ENCODE assay signal across 18 cellular contexts in genomic region chr5:137575847-137576246, GRCh38.
DNase-seq lines count a peak whose midpoint lies in the region; ATAC-seq, FAIRE-seq and TF ChIP-seq lines count a peak whose summit lies in the region.
"Had no signal": no experiment of that assay in that cellular context is flagged by ENCODE, and none has a peak within 500 bp of the region (broad histone marks: within the 10 kb centered on the region; RNA-seq: fewer than 3 reads in every experiment).

No MANE protein-coding gene starts in this region.

- H3K4me3 ChIP-seq in NB4 (ENCODE audit: low read depth, low read length) (no peak overlapping the region), astrocyte (ENCODE audit: insufficient read depth, low read depth, low read length) (no peak overlapping the region), skeletal muscle satellite cell (ENCODE audit: low read length) (no peak overlapping the region), left ventricle myocardium inferior (no peak overlapping the region)
- H3K4me3 ChIP-seq: A549, smooth muscle cell had no signal

- H3K27me3 Mint-ChIP-seq in astrocyte (ENCODE audit: low read depth, unreplicated experiment), result peaks cover 15% of the 10 kb centered on the region

- no peaks in the 10 kb centered on the region for H4K20me1 ChIP-seq in astrocyte (ENCODE audit: insufficient read depth, low read length)

- H3K36me3 ChIP-seq in astrocyte (ENCODE audit: insufficient read depth, low read length) (no peaks in the 10 kb centered on the region), skeletal muscle satellite cell (ENCODE audit: insufficient read depth, low read length) (no peaks in the 10 kb centered on the region), left ventricle myocardium inferior (no peaks in the 10 kb centered on the region)

- no peak overlapping the region for H3K4me2 ChIP-seq in astrocyte (ENCODE audit: low read length)
- peak overlapping the region; percentile 17 for H3K4me2 ChIP-seq in skeletal muscle satellite cell (ENCODE audit: low read length)
- H3K4me2 ChIP-seq: A549, smooth muscle cell had no signal

- intact Hi-C loops in left ventricle myocardium inferior (cut with micrococcal nuclease), result no loop called here

- H3K9ac ChIP-seq in astrocyte (ENCODE audit: low read length) (no peak overlapping the region), skeletal muscle satellite cell (ENCODE audit: low read depth, low read length) (no peak overlapping the region)

- H3K4me1 ChIP-seq in astrocyte (ENCODE audit: insufficient read depth, low read length) (peaks cover 13% of the 10 kb centered on the region), skeletal muscle satellite cell (ENCODE audit: control insufficient read depth, insufficient read depth, low read length) (peaks cover 36% of the 10 kb centered on the region), left ventricle myocardium inferior (no peaks in the 10 kb centered on the region)
- H3K4me1 ChIP-seq: A549 had no signal

- TF ChIP-seq CTCF in NB4 (IDR thresholded peaks at IDR 0.05; ENCODE audit: low read depth, low read length), result no peak
- TF ChIP-seq CTCF in astrocyte (IDR thresholded peaks at IDR 0.05; ENCODE audit: insufficient read depth, low read depth, low read length), result no peak
- TF ChIP-seq CTCF in left ventricle myocardium inferior (IDR thresholded peaks at IDR 0.05; ENCODE audit: borderline replicate concordance), result no peak

- no peak overlapping the region for H2AFZ ChIP-seq in astrocyte (ENCODE audit: low read depth, low read length)

- H3K9me3 Mint-ChIP-seq in astrocyte (ENCODE audit: unreplicated experiment), result no peaks in the 10 kb centered on the region
- H3K9me3 Mint-ChIP-seq: WTC11 had no signal

- no peaks in the 10 kb centered on the region for H3K79me2 ChIP-seq in astrocyte (ENCODE audit: insufficient read depth, low read length)

- peaks cover 6% of the 10 kb centered on the region for H3K4me1 Mint-ChIP-seq in astrocyte (ENCODE audit: low read depth, unreplicated experiment)
- H3K4me1 Mint-ChIP-seq: WTC11 had no signal

- FAIRE-seq in astrocyte (lab: Jason Lieb, UNC) (peak; percentile 29), GM12891 (lab: Jason Lieb, UNC) (no peak)
- FAIRE-seq: A549, islet of Langerhans had no signal

- ATAC-seq in GM21423 (IDR thresholded peaks at IDR 0.05; ENCODE audit: unreplicated experiment), result no peak
- ATAC-seq: A549, HCT116, WTC11 had no signal

- H3K27me3 ChIP-seq in astrocyte (ENCODE audit: insufficient read depth, low read length) (peaks cover under 1% of the 10 kb centered on the region), skeletal muscle satellite cell (ENCODE audit: control insufficient read depth, insufficient read depth, low read length) (no peaks in the 10 kb centered on the region), left ventricle myocardium inferior (ENCODE audit: low read depth) (peaks cover 19% of the 10 kb centered on the region)

- H3K36me3 Mint-ChIP-seq in astrocyte (ENCODE audit: low read depth, unreplicated experiment), result no peaks in the 10 kb centered on the region
- H3K36me3 Mint-ChIP-seq: WTC11 had no signal

- no peak overlapping the region for H3K27ac Mint-ChIP-seq in astrocyte (ENCODE audit: unreplicated experiment)
- H3K27ac Mint-ChIP-seq: WTC11 had no signal

- H3K4me3 Mint-ChIP-seq in astrocyte (ENCODE audit: unreplicated experiment), result no peak overlapping the region
- H3K4me3 Mint-ChIP-seq: WTC11 had no signal

- no peak overlapping the region for H3K27ac ChIP-seq in astrocyte (ENCODE audit: low read depth, low read length)
- H3K27ac ChIP-seq in left ventricle myocardium inferior (replicated peaks), result no peak overlapping the region
- H3K27ac ChIP-seq: A549 had no signal

- DNase-seq in NCI-H748 (lab: John Stamatoyannopoulos, UW; ENCODE audit: unreplicated experiment) (peak; percentile 6), NCI-H748 treated with DMSO at 0.1 percent for 48 hours (lab: John Stamatoyannopoulos, UW) (no peak), NB4 (ENCODE audit: low read depth) (peak; percentile 17), astrocyte (ENCODE audit: low read depth) (peak; percentile 30), left ventricle myocardium inferior (no peak), GM12891 (ENCODE audit: insufficient read length, low spot score) (no peak)
- DNase-seq: activated naive CD4-positive, alpha-beta T cell treated with Interleukin-2 at 50 U/mL for 16 hours; COR-L47; effector CD8-positive, alpha-beta T cell; NCI-H2029 treated with DMSO at 0.1 percent for 48 hours; stimulated activated naive CD4-positive, alpha-beta T cell treated with Interleukin-2 at 50 U/mL for 16 hours had no signal

- no peaks in the 10 kb centered on the region for H3K9me3 ChIP-seq in astrocyte (ENCODE audit: insufficient read depth, low read depth, low read length)
- no peaks in the 10 kb centered on the region for H3K9me3 ChIP-seq in skeletal muscle satellite cell (replicated peaks; ENCODE audit: low read length)
- no peaks in the 10 kb centered on the region for H3K9me3 ChIP-seq in left ventricle myocardium inferior (replicated peaks)

- TF ChIP-seq POLR2A in NB4 (IDR thresholded peaks at IDR 0.05; ENCODE audit: extremely low read depth, insufficient read length) (no peak), GM12891 (IDR thresholded peaks at IDR 0.05; ENCODE audit: low read depth, low read length) (no peak)

TF ChIP-seq in GM12891, 5 proteins besides CTCF, POLR2A, EP300 and RAD21:
- TF ChIP-seq TAF1 (IDR thresholded peaks at IDR 0.05; ENCODE audit: low read depth, low read length), result no peak
- TF ChIP-seq POU2F2 (IDR thresholded peaks at IDR 0.05; ENCODE audit: low read depth, low read length), result no peak

Comparison
In these comparisons a context has a peak if more than half of its experiments do, and no peak if none do; other contexts are left out.
1. DNase-seq: peak in NCI-H748 (single experiment), NB4 (single experiment) and astrocyte (single experiment); none in NCI-H748 treated with DMSO at 0.1 percent for 48 hours (single experiment), left ventricle myocardium inferior (single experiment) and GM12891 (single experiment).